Comparison of ENCODE assay signal across 18 cellular contexts in the genomic region with DNA sequence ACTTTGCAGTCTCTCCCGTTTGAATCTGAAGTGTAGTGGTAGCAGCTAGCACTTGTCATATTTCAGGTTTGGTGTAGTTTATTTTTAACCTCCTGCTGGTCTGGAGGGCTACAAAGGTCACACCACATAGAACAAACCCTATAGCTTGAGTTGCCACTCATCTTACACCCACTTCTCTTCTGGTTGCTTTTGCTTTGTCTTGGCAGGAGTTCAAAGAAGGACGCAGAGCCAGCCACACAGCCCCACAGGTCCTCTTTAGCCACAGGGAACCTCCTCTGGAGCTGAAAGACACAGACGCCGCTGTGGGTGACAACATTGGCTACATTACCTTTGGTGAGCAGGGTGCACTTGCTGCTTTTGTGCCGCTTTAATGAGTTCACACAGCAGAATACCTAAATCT. TPM values are rescaled to one million over a fixed set of nuclear protein-coding genes. Genes with fewer than 3 reads are reported as not detected.
DNase-seq lines count a peak whose midpoint lies in the region; ATAC-seq and TF ChIP-seq lines count a peak whose summit lies in the region.
"Had no signal": no experiment of that assay in that cellular context is flagged by ENCODE, and none has a peak within 500 bp of the region (broad histone marks: within the 10 kb centered on the region; RNA-seq: fewer than 3 reads in every experiment).

No MANE protein-coding gene starts in this region.

- ATAC-seq in CD8-positive, alpha-beta T cell = peak; percentile 44

- CTCF ChIA-PET in CD8-positive, alpha-beta T cell (lab: Charles Lee) = interaction anchor here (1.5 to 2.5 kb wide), 2 partner anchors 12 to 16 kb away, joined by 3 to 10 read pairs; no protein-coding TSS in a partner anchor

- H3K4me3 ChIP-seq in CD8-positive, alpha-beta T cell (ENCODE audit: low read depth, low read length) = no peak overlapping the region
- H3K4me3 ChIP-seq in right atrium auricular region = no peak overlapping the region
- H3K4me3 ChIP-seq: BLaER1, colonic mucosa, PC-9, tibial nerve had no signal

- no peaks in the 10 kb centered on the region for H3K27me3 ChIP-seq in CD8-positive, alpha-beta T cell (ENCODE audit: insufficient read depth, low read length)
- no peaks in the 10 kb centered on the region for H3K27me3 ChIP-seq in right atrium auricular region
- H3K27me3 ChIP-seq: BLaER1, colonic mucosa, tibial nerve had no signal

- no peak for TF ChIP-seq CTCF in C4-2B (conservative IDR thresholded peaks at IDR 0.05)
- TF ChIP-seq CTCF in CD8-positive, alpha-beta T cell (IDR thresholded peaks at IDR 0.05) = no peak
- TF ChIP-seq CTCF in right atrium auricular region (IDR thresholded peaks at IDR 0.05) = no peak

- no peak overlapping the region for H3K4me3 Mint-ChIP-seq in CD8-positive, alpha-beta T cell
- no peak overlapping the region for H3K4me3 Mint-ChIP-seq in activated T-helper 1 cell treated with anti-CD3 and anti-CD28 coated beads, Interleukin-12 subunit alpha, Interleukin-12 subunit beta, Interleukin-2, Interleukin-4 antibody, amounts not matched to agents 30 ng/mL and 10 ng/mL and 1 ng/mL, durations not matched to agents 14 hours and 24 hours and 36 hours
- H3K4me3 Mint-ChIP-seq: mesothelial cell of epicardium had no signal

- H3K36me3 Mint-ChIP-seq in CD8-positive, alpha-beta T cell = peaks cover 97% of the 10 kb centered on the region
- H3K36me3 Mint-ChIP-seq in activated T-helper 1 cell treated with anti-CD3 and anti-CD28 coated beads, Interleukin-12 subunit alpha, Interleukin-12 subunit beta, Interleukin-2, Interleukin-4 antibody, amounts not matched to agents 30 ng/mL and 10 ng/mL and 1 ng/mL, durations not matched to agents 14 hours and 24 hours and 36 hours (ENCODE audit: low read depth) = peaks cover 52% of the 10 kb centered on the region

- H3K36me3 ChIP-seq in CD8-positive, alpha-beta T cell (ENCODE audit: insufficient read depth, low read length) = peaks cover 82% of the 10 kb centered on the region
- H3K36me3 ChIP-seq in right atrium auricular region = peaks cover 81% of the 10 kb centered on the region

- no peaks in the 10 kb centered on the region for H3K9me3 ChIP-seq in CD8-positive, alpha-beta T cell (ENCODE audit: low read length)
- no peaks in the 10 kb centered on the region for H3K9me3 ChIP-seq in right atrium auricular region
- H3K9me3 ChIP-seq: BLaER1, colonic mucosa, tibial nerve had no signal

- POLR2A ChIA-PET in CD8-positive, alpha-beta T cell (lab: Charles Lee) = no interaction called here

- no peak for DNase-seq in CD8-positive, alpha-beta T cell
- DNase-seq in activated T-helper 1 cell treated with anti-CD3 and anti-CD28 coated beads, Interleukin-12 subunit alpha, Interleukin-12 subunit beta, Interleukin-2, Interleukin-4 antibody, amounts not matched to agents 30 ng/mL and 10 ng/mL and 1 ng/mL, durations not matched to agents 14 hours and 24 hours and 36 hours (ENCODE audit: low spot score) = no peak
- DNase-seq in right atrium auricular region (ENCODE audit: low spot score) = no peak
- DNase-seq in caudate nucleus (lab: John Stamatoyannopoulos, UW) = no peak
- DNase-seq in RKO (ENCODE audit: low spot score) = no peak
- DNase-seq in GM19238 (ENCODE audit: insufficient read length, low spot score) = no peak
- no peak for DNase-seq in superior temporal gyrus (ENCODE audit: extremely low spot score)
- DNase-seq: colonic mucosa; NCI-H146; NCI-H524; nucleus accumbens; PC-9; stimulated activated CD4-positive, alpha-beta T cell treated with anti-CD3 and anti-CD28 coated beads, Interleukin-4, amount 100 ng/mL, for 1 hour; stimulated activated CD8-positive, alpha-beta memory T cell treated with anti-CD3 and anti-CD28 coated beads, Interleukin-4, amount 100 ng/mL, for 48 hours had no signal

- H3K4me1 ChIP-seq in CD8-positive, alpha-beta T cell (ENCODE audit: insufficient read depth, low read length) = peaks cover 35% of the 10 kb centered on the region
- peaks cover 0 to 13% of the 10 kb centered on the region in 2 donors for H3K4me1 ChIP-seq in right atrium auricular region
- H3K4me1 ChIP-seq: BLaER1, colonic mucosa, tibial nerve had no signal

- no peaks in the 10 kb centered on the region for H3K27me3 Mint-ChIP-seq in CD8-positive, alpha-beta T cell (ENCODE audit: low read depth)
- H3K27me3 Mint-ChIP-seq in activated T-helper 1 cell treated with anti-CD3 and anti-CD28 coated beads, Interleukin-12 subunit alpha, Interleukin-12 subunit beta, Interleukin-2, Interleukin-4 antibody, amounts not matched to agents 30 ng/mL and 10 ng/mL and 1 ng/mL, durations not matched to agents 14 hours and 24 hours and 36 hours (ENCODE audit: insufficient read depth) = no peaks in the 10 kb centered on the region

- H3K27ac Mint-ChIP-seq in CD8-positive, alpha-beta T cell = peak overlapping the region; percentile 63
- H3K27ac Mint-ChIP-seq in activated T-helper 1 cell treated with anti-CD3 and anti-CD28 coated beads, Interleukin-12 subunit alpha, Interleukin-12 subunit beta, Interleukin-2, Interleukin-4 antibody, amounts not matched to agents 30 ng/mL and 10 ng/mL and 1 ng/mL, durations not matched to agents 14 hours and 24 hours and 36 hours = peak overlapping the region; percentile 46

- peak overlapping the region; percentile 33; the same call in 1 of the 2 replicates for H3K27ac ChIP-seq in C4-2B
- no peak overlapping the region for H3K27ac ChIP-seq in CD8-positive, alpha-beta T cell (ENCODE audit: low read depth, low read length)
- peak overlapping the region; percentile 10 to 12 for H3K27ac ChIP-seq in right atrium auricular region
- no peak overlapping the region for H3K27ac ChIP-seq in caudate nucleus (ENCODE audit: low read depth, low read length)
- H3K27ac ChIP-seq: BLaER1, colonic mucosa, PC-9, tibial nerve had no signal

- H3K4me1 Mint-ChIP-seq in CD8-positive, alpha-beta T cell (ENCODE audit: low read depth) = peaks cover 41% of the 10 kb centered on the region
- peaks cover 28% of the 10 kb centered on the region for H3K4me1 Mint-ChIP-seq in activated T-helper 1 cell treated with anti-CD3 and anti-CD28 coated beads, Interleukin-12 subunit alpha, Interleukin-12 subunit beta, Interleukin-2, Interleukin-4 antibody, amounts not matched to agents 30 ng/mL and 10 ng/mL and 1 ng/mL, durations not matched to agents 14 hours and 24 hours and 36 hours (ENCODE audit: low read depth)
- H3K4me1 Mint-ChIP-seq: mesothelial cell of epicardium had no signal

- H3K9me3 Mint-ChIP-seq in CD8-positive, alpha-beta T cell = no peaks in the 10 kb centered on the region
- H3K9me3 Mint-ChIP-seq in activated T-helper 1 cell treated with anti-CD3 and anti-CD28 coated beads, Interleukin-12 subunit alpha, Interleukin-12 subunit beta, Interleukin-2, Interleukin-4 antibody, amounts not matched to agents 30 ng/mL and 10 ng/mL and 1 ng/mL, durations not matched to agents 14 hours and 24 hours and 36 hours = no peaks in the 10 kb centered on the region
- H3K9me3 Mint-ChIP-seq: mesothelial cell of epicardium had no signal

- intact Hi-C loops in CD8-positive, alpha-beta T cell (cut with DNase I, micrococcal nuclease) = loop anchor here in 1 of 2 experiments (2.0 kb wide), 1 partner anchor 16 kb away; no protein-coding TSS in a partner anchor
- intact Hi-C loops in activated T-helper 1 cell treated with anti-CD3 and anti-CD28 coated beads, Interleukin-12 subunit alpha, Interleukin-12 subunit beta, Interleukin-2, Interleukin-4 antibody, amounts not matched to agents 30 ng/mL and 10 ng/mL and 1 ng/mL, durations not matched to agents 14 hours and 24 hours and 36 hours (cut with micrococcal nuclease) = loop anchor here (2.0 kb wide), 1 partner anchor 14 kb away; no protein-coding TSS in a partner anchor

RNA-seq across cellular contexts. Expression of a gene that starts 15.6 kb away (rescaled TPM):
- total RNA-seq in CD8-positive, alpha-beta T cell = 1 to 10 TPM; 2.2 to 2.5 TPM
- 0.54 and 0.78 TPM in 2 replicates for total RNA-seq in activated T-helper 1 cell treated with anti-CD3 and anti-CD28 coated beads, Interleukin-12 subunit alpha, Interleukin-12 subunit beta, Interleukin-2, Interleukin-4 antibody, amounts not matched to agents 30 ng/mL and 10 ng/mL and 1 ng/mL, durations not matched to agents 14 hours and 24 hours and 36 hours
- 10 to 100 TPM in 1 of 2 donors, 1 to 10 TPM in 1; 1.9 to 10.7 TPM for total RNA-seq in right atrium auricular region

RNA-seq across cellular contexts. Expression of a gene that starts 24.7 kb away (rescaled TPM):
- total RNA-seq in CD8-positive, alpha-beta T cell = 10 to 100 TPM; 44.7 to 50.4 TPM
- total RNA-seq in activated T-helper 1 cell treated with anti-CD3 and anti-CD28 coated beads, Interleukin-12 subunit alpha, Interleukin-12 subunit beta, Interleukin-2, Interleukin-4 antibody, amounts not matched to agents 30 ng/mL and 10 ng/mL and 1 ng/mL, durations not matched to agents 14 hours and 24 hours and 36 hours = 88.0 and 90.2 TPM in 2 replicates
- 10 to 100 TPM; 54.3 to 88.8 TPM for total RNA-seq in right atrium auricular region

RNA-seq across cellular contexts. Expression of a gene that starts 25.1 kb away (rescaled TPM):
- 1 to 10 TPM; 7.1 to 7.2 TPM for total RNA-seq in CD8-positive, alpha-beta T cell
- total RNA-seq in activated T-helper 1 cell treated with anti-CD3 and anti-CD28 coated beads, Interleukin-12 subunit alpha, Interleukin-12 subunit beta, Interleukin-2, Interleukin-4 antibody, amounts not matched to agents 30 ng/mL and 10 ng/mL and 1 ng/mL, durations not matched to agents 14 hours and 24 hours and 36 hours = 18.6 and 20.3 TPM in 2 replicates
- 10 to 100 TPM; 54.5 to 71.4 TPM for total RNA-seq in right atrium auricular region

RNA-seq across cellular contexts. Expression of a gene that starts 28.2 kb away (rescaled TPM):
- total RNA-seq in CD8-positive, alpha-beta T cell = 100 to 1,000 TPM; 521 to 547 TPM
- total RNA-seq in activated T-helper 1 cell treated with anti-CD3 and anti-CD28 coated beads, Interleukin-12 subunit alpha, Interleukin-12 subunit beta, Interleukin-2, Interleukin-4 antibody, amounts not matched to agents 30 ng/mL and 10 ng/mL and 1 ng/mL, durations not matched to agents 14 hours and 24 hours and 36 hours = 507 and 509 TPM in 2 replicates
- total RNA-seq in right atrium auricular region = 100 to 1,000 TPM; 112 to 177 TPM

RNA-seq across cellular contexts. Expression of a gene that starts 47.1 kb away (rescaled TPM):
- 10 to 100 TPM; 80.8 to 86.7 TPM for total RNA-seq in CD8-positive, alpha-beta T cell
- 66.2 and 70.5 TPM in 2 replicates for total RNA-seq in activated T-helper 1 cell treated with anti-CD3 and anti-CD28 coated beads, Interleukin-12 subunit alpha, Interleukin-12 subunit beta, Interleukin-2, Interleukin-4 antibody, amounts not matched to agents 30 ng/mL and 10 ng/mL and 1 ng/mL, durations not matched to agents 14 hours and 24 hours and 36 hours
- 100 to 1,000 TPM in 1 of 2 donors, 10 to 100 TPM in 1; 82.8 to 225 TPM for total RNA-seq in right atrium auricular region

Comparison
In these comparisons a context has a peak if more than half of its experiments do, and no peak if none do; other contexts are left out.
1. H3K27ac ChIP-seq: peak in C4-2B (single experiment) and right atrium auricular region (2 of 2); none in CD8-positive, alpha-beta T cell (single experiment) and caudate nucleus (single experiment).